Comparison of ENCODE assay signal across 8 cellular contexts in genomic region chr1:181424786-181425403, GRCh38. TPM values are rescaled to one million over a fixed set of nuclear protein-coding genes. Genes with fewer than 3 reads are reported as not detected.
DNase-seq lines count a peak whose midpoint lies in the region; FAIRE-seq and TF ChIP-seq lines count a peak whose summit lies in the region.

No MANE protein-coding gene starts in this region.

- H3K27ac ChIP-seq in osteoblast (ENCODE audit: low read depth, low read length) = no peak overlapping the region
- H3K27ac ChIP-seq in tibial artery = no peak overlapping the region

- H3K27me3 ChIP-seq in osteoblast (ENCODE audit: insufficient read depth, low read length) (peaks cover 11% of the 10 kb centered on the region), tibial artery (peaks cover 0 to 49% of the 10 kb centered on the region in 2 donors)

- peak; percentile 100 for TF ChIP-seq CTCF in osteoblast (IDR thresholded peaks at IDR 0.05; ENCODE audit: extremely low read depth, low read depth, low read length)
- peak; percentile 73 to 74 for TF ChIP-seq CTCF in tibial artery (IDR thresholded peaks at IDR 0.05)

- peak overlapping the region; percentile 59 for H2AFZ ChIP-seq in osteoblast (ENCODE audit: low read length)

- H4K20me1 ChIP-seq in osteoblast (ENCODE audit: insufficient read depth, low read length) = no peaks in the 10 kb centered on the region

- peak overlapping the region; percentile 15 for H3K4me2 ChIP-seq in osteoblast (ENCODE audit: insufficient read depth, low read length)

- H3K4me1 ChIP-seq in osteoblast (ENCODE audit: insufficient read depth, low read length) = no peaks in the 10 kb centered on the region
- H3K4me1 ChIP-seq in tibial artery = no peaks in the 10 kb centered on the region

- no peaks in the 10 kb centered on the region for H3K79me2 ChIP-seq in osteoblast (ENCODE audit: insufficient read depth, low read length)

- FAIRE-seq in frontal cortex (lab: Jason Lieb, UNC) = peak; percentile 21

- H3K4me3 ChIP-seq in osteoblast (ENCODE audit: insufficient read depth, low read length) = no peak overlapping the region
- no peak overlapping the region for H3K4me3 ChIP-seq in tibial artery

- no peaks in the 10 kb centered on the region for H3K36me3 ChIP-seq in osteoblast (ENCODE audit: insufficient read depth, low read length)
- no peaks in the 10 kb centered on the region for H3K36me3 ChIP-seq in tibial artery

- no peaks in the 10 kb centered on the region for H3K9me3 ChIP-seq in osteoblast (ENCODE audit: low read depth, low read length)
- no peaks in the 10 kb centered on the region for H3K9me3 ChIP-seq in tibial artery

- DNase-seq in activated gamma-delta T cell treated with Interleukin-2 at 50 U/mL for 16 hours = peak; percentile 76
- DNase-seq in activated gamma-delta T cell (lab: John Stamatoyannopoulos, UW) = no peak
- DNase-seq in M059J (ENCODE audit: low read depth) = peak; percentile 62
- DNase-seq in SHP77 (lab: John Stamatoyannopoulos, UW) = peak; percentile 63 to 65
- peak; percentile 55 for DNase-seq in activated T-helper 9 cell treated with anti-CD3 and anti-CD28 coated beads, Interleukin-2, amount 50 U/mL, for 16 hours (ENCODE audit: low read depth)
- peak; percentile 41 to 55 for DNase-seq in frontal cortex (ENCODE audit: low spot score in 2 of 2)
- DNase-seq in osteoblast (ENCODE audit: insufficient read length, low spot score, missing footprints) = peak; percentile 81
- DNase-seq in tibial artery = peak in 1 of 2 donors; percentile 39

- intact Hi-C loops in tibial artery (cut with DNase I; ENCODE audit: low total_unique reads) = no loop called here

RNA-seq across cellular contexts. Expression of gene CACNA1E, which starts 58.4 kb away (rescaled TPM):
- total RNA-seq in M059J (2014; rRNA removed; shearing (Covaris generic)) = 0.02 TPM in 1 of 2 replicates, not detected in the other
- total RNA-seq in frontal cortex = 64.4 TPM
- under 0.01 and 0.29 TPM in 2 replicates for total RNA-seq in osteoblast

Comparison
In these comparisons a context has a peak if more than half of its experiments do, and no peak if none do; other contexts are left out.
1. RNA of gene CACNA1E, which starts 58.4 kb away (total RNA-seq): 64.4 TPM in frontal cortex (single experiment); 0.02 TPM in M059J and under 0.01 to 0.29 TPM in osteoblast; every median in the first group is over 10 times any median in the second.